Comparison of ENCODE assay signal across 14 cellular contexts in genomic region chr2:224934542-224935188, GRCh38.
DNase-seq lines count a peak whose midpoint lies in the region; ATAC-seq, FAIRE-seq and TF ChIP-seq lines count a peak whose summit lies in the region.
"Had no signal": no experiment of that assay in that cellular context is flagged by ENCODE, and none has a peak within 500 bp of the region (broad histone marks: within the 10 kb centered on the region; RNA-seq: fewer than 3 reads in every experiment).

No MANE protein-coding gene starts in this region.

- no peaks in the 10 kb centered on the region for H3K9me3 Mint-ChIP-seq in activated naive CD8-positive, alpha-beta T cell (ENCODE audit: low read depth)
- H3K9me3 Mint-ChIP-seq in stimulated activated effector memory CD8-positive, alpha-beta T cell treated with anti-CD3 and anti-CD28 coated beads, Interleukin-12 subunit alpha, Interleukin-12 subunit beta, amount 100 ng/mL, for 72 hours = no peaks in the 10 kb centered on the region
- H3K9me3 Mint-ChIP-seq: activated CD4-positive, alpha-beta T cell treated with anti-CD3 and anti-CD28 coated beads, Interleukin-2, amount 10 ng/mL, durations not matched to agents 7 days and 5 days had no signal

- TF ChIP-seq POLR2A in H54 (IDR thresholded peaks at IDR 0.05; ENCODE audit: low read depth, low read length) = no peak

- H3K27me3 Mint-ChIP-seq in activated naive CD8-positive, alpha-beta T cell = no peaks in the 10 kb centered on the region
- H3K27me3 Mint-ChIP-seq: activated CD4-positive, alpha-beta T cell treated with anti-CD3 and anti-CD28 coated beads, Interleukin-2, amount 10 ng/mL, durations not matched to agents 7 days and 5 days had no signal

- H3K27ac Mint-ChIP-seq in activated naive CD8-positive, alpha-beta T cell = peak overlapping the region; percentile 98
- H3K27ac Mint-ChIP-seq in stimulated activated effector memory CD8-positive, alpha-beta T cell treated with anti-CD3 and anti-CD28 coated beads, Interleukin-12 subunit alpha, Interleukin-12 subunit beta, amount 100 ng/mL, for 72 hours = no peak overlapping the region

- CTCF ChIA-PET in GM10248 (lab: Yijun Ruan, JAX) = interaction anchor here (6.2 kb wide), 1 partner anchor 67 kb away, joined by 59 read pairs; no protein-coding TSS in a partner anchor

- TF ChIP-seq CTCF in C4-2B (conservative IDR thresholded peaks at IDR 0.05) = no peak
- no peak for TF ChIP-seq CTCF in GM10248 (IDR thresholded peaks at IDR 0.05; ENCODE audit: control extremely low read depth, extremely low read depth, low read depth, missing control alignments)

- H3K36me3 Mint-ChIP-seq in activated naive CD8-positive, alpha-beta T cell = peaks cover 24% of the 10 kb centered on the region
- H3K36me3 Mint-ChIP-seq in stimulated activated effector memory CD8-positive, alpha-beta T cell treated with anti-CD3 and anti-CD28 coated beads, Interleukin-12 subunit alpha, Interleukin-12 subunit beta, amount 100 ng/mL, for 72 hours = peaks cover 40% of the 10 kb centered on the region

- ATAC-seq in stimulated activated effector memory CD8-positive, alpha-beta T cell treated with anti-CD3 and anti-CD28 coated beads, Interleukin-12 subunit alpha, Interleukin-12 subunit beta, amount 100 ng/mL, for 72 hours = no peak
- ATAC-seq: body of pancreas had no signal

- POLR2A ChIA-PET in GM10248 (lab: Yijun Ruan, JAX) = no interaction called here

- DNase-seq in H54 (ENCODE audit: insufficient read length, low spot score) (no peak), left kidney (ENCODE audit: low read depth, low spot score) (peak; percentile 55), GM10248 (ENCODE audit: extremely low spot score) (no peak)
- no peak for DNase-seq in stimulated activated effector memory CD8-positive, alpha-beta T cell treated with anti-CD3 and anti-CD28 coated beads, Interleukin-12 subunit alpha, Interleukin-12 subunit beta, amount 100 ng/mL, for 72 hours (ENCODE audit: low spot score in 2 of 2)
- no peak for DNase-seq in activated effector memory CD4-positive, alpha-beta T cell treated with anti-CD3 and anti-CD28 coated beads, Interleukin-2, amount 50 U/mL, for 16 hours
- no peak for DNase-seq in stimulated activated CD4-positive, alpha-beta T cell treated with anti-CD3 and anti-CD28 coated beads, Interleukin-4, amount 100 ng/mL, for 24 hours
- DNase-seq: activated CD4-positive, alpha-beta T cell treated with anti-CD3 and anti-CD28 coated beads, Interleukin-2, amount 10 ng/mL, durations not matched to agents 7 days and 5 days; body of pancreas; Kasumi-1; SIG-M5 had no signal

- H3K4me1 Mint-ChIP-seq in activated naive CD8-positive, alpha-beta T cell (ENCODE audit: low read depth) = peaks cover 95% of the 10 kb centered on the region
- peaks cover 84% of the 10 kb centered on the region for H3K4me1 Mint-ChIP-seq in stimulated activated effector memory CD8-positive, alpha-beta T cell treated with anti-CD3 and anti-CD28 coated beads, Interleukin-12 subunit alpha, Interleukin-12 subunit beta, amount 100 ng/mL, for 72 hours

- FAIRE-seq in H54 (lab: Jason Lieb, UNC) = peak; percentile 58
- FAIRE-seq: keratinocyte had no signal

- H3K4me3 Mint-ChIP-seq in activated naive CD8-positive, alpha-beta T cell = peak overlapping the region; percentile 21
- H3K4me3 Mint-ChIP-seq in stimulated activated effector memory CD8-positive, alpha-beta T cell treated with anti-CD3 and anti-CD28 coated beads, Interleukin-12 subunit alpha, Interleukin-12 subunit beta, amount 100 ng/mL, for 72 hours = no peak overlapping the region

- H3K27ac ChIP-seq in C4-2B = peak overlapping the region; percentile 49; the same call in 1 of the 2 replicates
- H3K27ac ChIP-seq: body of pancreas, parathyroid adenoma had no signal
